8 cellular contexts compared by ENCODE assay signal in genomic region chr11:118791961-118792578, GRCh38. TPM values are rescaled to one million over a fixed set of nuclear protein-coding genes. Genes with fewer than 3 reads are reported as not detected.
DNase-seq lines count a peak whose midpoint lies in the region; ATAC-seq and TF ChIP-seq lines count a peak whose summit lies in the region.

No MANE protein-coding gene starts in this region.

- TF ChIP-seq POLR2A in esophagus squamous epithelium (IDR thresholded peaks at IDR 0.05) (no peak), upper lobe of left lung (IDR thresholded peaks at IDR 0.05) (no peak)

- WGBS in esophagus squamous epithelium, 2 donors, result 1 to 4% methylated on average over 16 to 25 of the region's 39 CpGs
- WGBS in upper lobe of left lung, 2 donors, result 5 to 6% methylated on average over 12 to 38 of the region's 39 CpGs

- no peak overlapping the region for H3K4me3 ChIP-seq in KMS-11 (IDR thresholded peaks at IDR 0.05; ENCODE audit: insufficient read depth, low read depth, low read length)
- H3K4me3 ChIP-seq in esophagus squamous epithelium, result peak overlapping the region; percentile 80 to 99 (median 96)
- H3K4me3 ChIP-seq in upper lobe of left lung, result peak overlapping the region; percentile 71 to 97 (median 86)

- H3K4me2 ChIP-seq in KMS-11, result peak overlapping the region; percentile 69; the same call in 1 of the 2 replicates

- peak overlapping the region; percentile 66 for H2AFZ ChIP-seq in KMS-11 (ENCODE audit: low read depth)

- no peak for TF ChIP-seq EP300 in upper lobe of left lung (IDR thresholded peaks at IDR 0.05)

- peaks cover 1% of the 10 kb centered on the region for H3K36me3 Mint-ChIP-seq in activated T-cell treated with anti-CD3 and anti-CD28 coated beads, Interleukin-2, amount 50 U/mL, for 4 hours (ENCODE audit: insufficient read depth)
- H3K36me3 Mint-ChIP-seq in nephron (ENCODE audit: low read depth), result peaks cover 5% of the 10 kb centered on the region

- peaks cover 17% of the 10 kb centered on the region for H3K4me1 Mint-ChIP-seq in activated T-cell treated with anti-CD3 and anti-CD28 coated beads, Interleukin-2, amount 50 U/mL, for 4 hours (ENCODE audit: low read depth)
- peaks cover 18% of the 10 kb centered on the region for H3K4me1 Mint-ChIP-seq in nephron

- H3K27ac ChIP-seq in KMS-11, result peak overlapping the region; percentile 98
- peak overlapping the region; percentile 99 to 100 (median 100) for H3K27ac ChIP-seq in esophagus squamous epithelium
- peak overlapping the region; percentile 99 to 100 (median 100) for H3K27ac ChIP-seq in upper lobe of left lung

- no peaks in the 10 kb centered on the region for H3K27me3 ChIP-seq in KMS-11 (ENCODE audit: insufficient read depth, low read depth)
- H3K27me3 ChIP-seq in esophagus squamous epithelium, result no peaks in the 10 kb centered on the region
- no peaks in the 10 kb centered on the region for H3K27me3 ChIP-seq in upper lobe of left lung

- no peaks in the 10 kb centered on the region for H3K27me3 Mint-ChIP-seq in activated T-cell treated with anti-CD3 and anti-CD28 coated beads, Interleukin-2, amount 50 U/mL, for 4 hours (ENCODE audit: low read depth)
- no peaks in the 10 kb centered on the region for H3K27me3 Mint-ChIP-seq in nephron (ENCODE audit: low read depth)

- H3K36me3 ChIP-seq in KMS-11 (ENCODE audit: insufficient read depth) (no peaks in the 10 kb centered on the region), esophagus squamous epithelium (no peaks in the 10 kb centered on the region), upper lobe of left lung (no peaks in the 10 kb centered on the region)

- no peaks in the 10 kb centered on the region for H3K9me3 Mint-ChIP-seq in activated T-cell treated with anti-CD3 and anti-CD28 coated beads, Interleukin-2, amount 50 U/mL, for 4 hours
- no peaks in the 10 kb centered on the region for H3K9me3 Mint-ChIP-seq in nephron

- H3K9ac ChIP-seq in KMS-11, result peak overlapping the region; percentile 99

- H4K20me1 ChIP-seq in KMS-11 (ENCODE audit: insufficient read depth), result 0 out of 2 replicates have a peak, but pooled peaks cover 9% of the 10 kb centered on the region

- peak overlapping the region; percentile 100 for H3K27ac Mint-ChIP-seq in nephron

- DNase-seq in Ammon's horn (ENCODE audit: low spot score) (peak; percentile 10), esophagus squamous epithelium (lab: John Stamatoyannopoulos, UW) (no peak), upper lobe of left lung (peak in 1 of 2 donors; percentile 33), DMS153 treated with DMSO at 0.1 percent for 48 hours (lab: John Stamatoyannopoulos, UW; ENCODE audit: unreplicated experiment) (no peak), NCI-H1694 treated with DMSO at 0.1 percent for 48 hours (lab: John Stamatoyannopoulos, UW) (no peak)
- DNase-seq in activated T-cell treated with anti-CD3 and anti-CD28 coated beads, Interleukin-2, amount 50 U/mL, for 4 hours, result peak; percentile 29

- ATAC-seq in activated T-cell treated with anti-CD3 and anti-CD28 coated beads, Interleukin-2, amount 50 U/mL, for 4 hours, result no peak
- peak; percentile 0 to 8 for ATAC-seq in upper lobe of left lung (ENCODE audit: low FRiP score in 2 of 2)

- intact Hi-C loops in esophagus squamous epithelium (cut with DNase I), result no loop called here

- TF ChIP-seq CTCF in KMS-11 (conservative IDR thresholded peaks at IDR 0.05; ENCODE audit: low read depth, low read length), result no peak
- no peak for TF ChIP-seq CTCF in esophagus squamous epithelium (IDR thresholded peaks at IDR 0.05)
- no peak for TF ChIP-seq CTCF in nephron (IDR thresholded peaks at IDR 0.05; ENCODE audit: unreplicated experiment in 3 of 3)
- TF ChIP-seq CTCF in upper lobe of left lung (IDR thresholded peaks at IDR 0.05), result no peak

- peak overlapping the region; percentile 94 for H3K4me3 Mint-ChIP-seq in activated T-cell treated with anti-CD3 and anti-CD28 coated beads, Interleukin-2, amount 50 U/mL, for 4 hours
- peak overlapping the region; percentile 95 to 99 (median 99) for H3K4me3 Mint-ChIP-seq in nephron

- H3K4me1 ChIP-seq in KMS-11 (ENCODE audit: low read depth, poor library complexity, severe bottlenecking) (no peaks in the 10 kb centered on the region), esophagus squamous epithelium (peaks cover 5 to 44% (median 16%) of the 10 kb centered on the region in 3 donors), upper lobe of left lung (peaks cover 19 to 38% (median 31%) of the 10 kb centered on the region in 4 donors)

- H3K9me3 ChIP-seq in esophagus squamous epithelium (no peaks in the 10 kb centered on the region), upper lobe of left lung (no peaks in the 10 kb centered on the region)

- H3K79me2 ChIP-seq in KMS-11 (ENCODE audit: insufficient read depth, low read depth), result peaks cover 36% of the 10 kb centered on the region

RNA-seq across cellular contexts. Expression of gene DDX6, which starts 1.1 kb away (rescaled TPM):
- total RNA-seq in activated T-cell treated with anti-CD3 and anti-CD28 coated beads, Interleukin-2, amount 50 U/mL, for 4 hours, result 100 to 1,000 TPM; 121 to 147 (median 132) TPM
- 10 to 100 TPM; 69.7 to 96.9 (median 84.6) TPM for total RNA-seq in esophagus squamous epithelium
- total RNA-seq in upper lobe of left lung, result 100 to 1,000 TPM in 2 of 6 donors, 10 to 100 TPM in 4; 39.8 to 107 (median 76.7) TPM

Comparison
In these comparisons a context has a peak if more than half of its experiments do, and no peak if none do; other contexts are left out.
1. DNase-seq: peak in Ammon's horn (single experiment) and activated T-cell treated with anti-CD3 and anti-CD28 coated beads, Interleukin-2, amount 50 U/mL, for 4 hours (single experiment); none in esophagus squamous epithelium (single experiment), DMS153 treated with DMSO at 0.1 percent for 48 hours (single experiment) and NCI-H1694 treated with DMSO at 0.1 percent for 48 hours (single experiment).
2. ATAC-seq: peak in upper lobe of left lung (2 of 2); none in activated T-cell treated with anti-CD3 and anti-CD28 coated beads, Interleukin-2, amount 50 U/mL, for 4 hours (0 of 2).
3. Peak in every context shown above with its lines, with median percentiles within 50 percentile points of each other: H3K27ac ChIP-seq.